Comparison of ENCODE assay signal across 16 cellular contexts in the genomic region with DNA sequence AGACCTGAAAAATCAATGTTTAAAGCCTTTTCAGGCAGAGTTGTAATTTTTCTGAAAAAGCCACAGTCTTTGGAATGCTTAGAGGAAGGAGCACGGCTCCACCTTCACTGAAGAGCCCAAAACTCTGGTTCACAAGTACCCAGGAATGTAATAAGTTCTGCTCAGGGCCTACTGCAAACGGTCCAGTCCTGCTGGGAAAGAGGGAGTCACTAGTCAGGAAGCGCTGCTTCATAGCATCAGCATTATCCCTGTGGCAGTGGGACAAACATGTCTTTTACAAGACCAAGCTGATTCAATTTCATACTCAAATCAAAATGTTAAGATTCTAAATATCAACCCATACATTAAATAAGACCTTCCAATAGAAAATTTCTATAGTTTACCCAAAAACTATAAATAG.
DNase-seq lines count a peak whose midpoint lies in the region; ATAC-seq and TF ChIP-seq lines count a peak whose summit lies in the region.
"Had no signal": no experiment of that assay in that cellular context is flagged by ENCODE, and none has a peak within 500 bp of the region (broad histone marks: within the 10 kb centered on the region; RNA-seq: fewer than 3 reads in every experiment).

No MANE protein-coding gene starts in this region.

- H3K4me3 ChIP-seq in aorta (ENCODE audit: low read length in 2 of 2), result no peak overlapping the region
- H3K4me3 ChIP-seq: neural progenitor cell had no signal

- DNase-seq in activated naive CD8-positive, alpha-beta T cell treated with anti-CD3 and anti-CD28 coated beads, Interleukin-2, amount 50 U/mL, for 24 hours, result no peak
- peak; percentile 66 for DNase-seq in medulla oblongata (ENCODE audit: extremely low spot score)
- peak in 1 of 2 donors; percentile 52 for DNase-seq in aorta
- no peak for DNase-seq in H4 (ENCODE audit: low spot score)
- DNase-seq: activated T-cell treated with anti-CD3 and anti-CD28 coated beads for 4 hours; BE2C; left colon; NCI-H1417 treated with DMSO at 0.1 percent for 48 hours; NCI-H82; stimulated activated CD4-positive, alpha-beta T cell treated with anti-CD3 and anti-CD28 coated beads, Interleukin-12 subunit alpha, Interleukin-12 subunit beta, amount 100 ng/mL, for 4 hours had no signal

- H3K36me3 ChIP-seq in aorta (ENCODE audit: control insufficient read depth in 1 of 2, insufficient read depth in 2 of 2, low read length in 1 of 2), result peaks cover 0 to 4% of the 10 kb centered on the region in 2 donors
- H3K36me3 ChIP-seq: BE2C, neural progenitor cell had no signal

- no peaks in the 10 kb centered on the region for H3K27me3 ChIP-seq in aorta (ENCODE audit: control insufficient read depth in 1 of 2, insufficient read depth in 2 of 2, low read length in 1 of 2)
- H3K27me3 ChIP-seq: BE2C, neural progenitor cell had no signal

- H3K36me3 Mint-ChIP-seq in activated naive CD8-positive, alpha-beta T cell, result peaks cover 48% of the 10 kb centered on the region
- H3K36me3 Mint-ChIP-seq in activated naive CD8-positive, alpha-beta T cell treated with anti-CD3 and anti-CD28 coated beads, Interleukin-2, amount 50 U/mL, for 24 hours (ENCODE audit: low read depth), result peaks cover 83% of the 10 kb centered on the region
- H3K36me3 Mint-ChIP-seq in brain, result peaks cover 42% of the 10 kb centered on the region
- H3K36me3 Mint-ChIP-seq: WTC11 had no signal

- H3K4me1 Mint-ChIP-seq in activated naive CD8-positive, alpha-beta T cell (ENCODE audit: low read depth), result peaks cover 15% of the 10 kb centered on the region
- H3K4me1 Mint-ChIP-seq in activated naive CD8-positive, alpha-beta T cell treated with anti-CD3 and anti-CD28 coated beads, Interleukin-2, amount 50 U/mL, for 24 hours, result peaks cover 10% of the 10 kb centered on the region
- H3K4me1 Mint-ChIP-seq in brain, result peaks cover 50% of the 10 kb centered on the region

- H3K27me3 Mint-ChIP-seq in activated naive CD8-positive, alpha-beta T cell, result no peaks in the 10 kb centered on the region
- H3K27me3 Mint-ChIP-seq in activated naive CD8-positive, alpha-beta T cell treated with anti-CD3 and anti-CD28 coated beads, Interleukin-2, amount 50 U/mL, for 24 hours, result no peaks in the 10 kb centered on the region
- H3K27me3 Mint-ChIP-seq in brain, result no peaks in the 10 kb centered on the region

- intact Hi-C loops in aorta (cut with DNase I), result no loop called here

- H3K27ac Mint-ChIP-seq in activated naive CD8-positive, alpha-beta T cell, result peak overlapping the region; percentile 46
- no peak overlapping the region for H3K27ac Mint-ChIP-seq in activated naive CD8-positive, alpha-beta T cell treated with anti-CD3 and anti-CD28 coated beads, Interleukin-2, amount 50 U/mL, for 24 hours
- peak overlapping the region in 4 of 5 experiments; percentile 55 to 81 (median 73) for H3K27ac Mint-ChIP-seq in brain
- H3K27ac Mint-ChIP-seq: neural progenitor cell, WTC11 had no signal

- ATAC-seq in activated naive CD8-positive, alpha-beta T cell treated with anti-CD3 and anti-CD28 coated beads, Interleukin-2, amount 50 U/mL, for 24 hours, result no peak
- ATAC-seq in aorta (ENCODE audit: low FRiP score) (peak; percentile 76), HG03139 (IDR thresholded peaks at IDR 0.05; ENCODE audit: unreplicated experiment) (no peak), HG02588 (IDR thresholded peaks at IDR 0.05; ENCODE audit: unreplicated experiment) (no peak)
- ATAC-seq: WTC11 had no signal

- TF ChIP-seq CTCF in brain (conservative IDR thresholded peaks at IDR 0.05), result no peak

- peak overlapping the region; percentile 11 to 43 for H3K27ac ChIP-seq in aorta (ENCODE audit: low read depth in 1 of 2, low read length in 2 of 2)
- H3K27ac ChIP-seq: neural progenitor cell had no signal

- peaks cover 7% of the 10 kb centered on the region for H3K9me3 Mint-ChIP-seq in activated naive CD8-positive, alpha-beta T cell (ENCODE audit: low read depth)
- H3K9me3 Mint-ChIP-seq in activated naive CD8-positive, alpha-beta T cell treated with anti-CD3 and anti-CD28 coated beads, Interleukin-2, amount 50 U/mL, for 24 hours, result peaks cover 7% of the 10 kb centered on the region
- H3K9me3 Mint-ChIP-seq in brain, result peaks cover 0 to 8% (median 5%) of the 10 kb centered on the region in 5 experiments
- H3K9me3 Mint-ChIP-seq: neural progenitor cell had no signal

- H3K4me1 ChIP-seq in aorta (ENCODE audit: control insufficient read depth in 1 of 2, insufficient read depth in 2 of 2, low read length in 2 of 2), result peaks cover 4 to 6% of the 10 kb centered on the region in 2 donors

- no peaks in the 10 kb centered on the region for H3K9me3 ChIP-seq in aorta (ENCODE audit: control insufficient read depth, low read length)

- 17 to 22% methylated on average over 3 of the region's 3 CpGs for WGBS in aorta, 2 donors

- no peak overlapping the region for H3K4me3 Mint-ChIP-seq in activated naive CD8-positive, alpha-beta T cell
- H3K4me3 Mint-ChIP-seq in activated naive CD8-positive, alpha-beta T cell treated with anti-CD3 and anti-CD28 coated beads, Interleukin-2, amount 50 U/mL, for 24 hours, result no peak overlapping the region
- peak overlapping the region in 1 of 5 experiments; percentile 56 for H3K4me3 Mint-ChIP-seq in brain
- H3K4me3 Mint-ChIP-seq: neural progenitor cell, WTC11 had no signal
